10 cellular contexts compared by ENCODE assay signal in the genomic region with DNA sequence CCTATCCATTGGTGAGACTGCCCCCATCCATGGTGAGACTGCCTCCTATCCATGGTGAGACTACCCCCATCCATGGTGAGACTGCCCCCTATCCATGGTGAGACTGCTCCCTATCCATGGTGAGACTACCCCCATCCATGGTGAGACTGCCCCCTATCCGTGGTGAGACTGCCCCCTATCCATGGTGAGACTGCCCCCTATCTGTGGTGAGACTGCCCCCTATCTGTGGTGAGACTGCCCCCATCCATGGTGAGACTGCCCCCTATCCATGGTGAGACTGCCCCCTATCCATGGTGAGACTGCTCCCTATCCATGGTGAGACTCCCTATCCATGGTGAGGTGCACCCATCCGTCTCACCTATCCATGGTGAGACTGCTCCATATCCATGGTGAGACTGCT. TPM values are rescaled to one million over a fixed set of nuclear protein-coding genes. Genes with fewer than 3 reads are reported as not detected.
"Had no signal": no experiment of that assay in that cellular context is flagged by ENCODE, and none has a peak within 500 bp of the region (broad histone marks: within the 10 kb centered on the region; RNA-seq: fewer than 3 reads in every experiment).

No MANE protein-coding gene starts in this region.

RNA-seq across cellular contexts. Expression of gene LRIT3, which starts 27.6 kb away (rescaled TPM):
- total RNA-seq: PC-9, Right ventricle myocardium inferior, Right ventricle myocardium superior, RPMI7951, SJSA1, SK-MEL-5 had no signal
- polyA plus RNA-seq: SK-N-SH had no signal

RNA-seq across cellular contexts. Expression of gene EGF, which starts 37.1 kb away (rescaled TPM):
- total RNA-seq: T-helper 1 cell treated with Interleukin-12 subunit alpha and Interleukin-12 subunit beta and Interleukin-4 antibody, amounts not matched to agents 30 ng/mL and 1 ng/mL, for 36 hours had no signal

RNA-seq across cellular contexts. Expression of gene RRH, which starts 47.8 kb away (rescaled TPM):
- total RNA-seq: Peyer's patch; Right ventricle myocardium inferior; Right ventricle myocardium superior; RPMI7951; SJCRH30; SJSA1; SK-MEL-5; T-helper 1 cell treated with Interleukin-12 subunit alpha and Interleukin-12 subunit beta and Interleukin-4 antibody, amounts not matched to agents 30 ng/mL and 1 ng/mL, for 36 hours had no signal
